Comparison of ENCODE assay signal across 20 cellular contexts in the genomic region with DNA sequence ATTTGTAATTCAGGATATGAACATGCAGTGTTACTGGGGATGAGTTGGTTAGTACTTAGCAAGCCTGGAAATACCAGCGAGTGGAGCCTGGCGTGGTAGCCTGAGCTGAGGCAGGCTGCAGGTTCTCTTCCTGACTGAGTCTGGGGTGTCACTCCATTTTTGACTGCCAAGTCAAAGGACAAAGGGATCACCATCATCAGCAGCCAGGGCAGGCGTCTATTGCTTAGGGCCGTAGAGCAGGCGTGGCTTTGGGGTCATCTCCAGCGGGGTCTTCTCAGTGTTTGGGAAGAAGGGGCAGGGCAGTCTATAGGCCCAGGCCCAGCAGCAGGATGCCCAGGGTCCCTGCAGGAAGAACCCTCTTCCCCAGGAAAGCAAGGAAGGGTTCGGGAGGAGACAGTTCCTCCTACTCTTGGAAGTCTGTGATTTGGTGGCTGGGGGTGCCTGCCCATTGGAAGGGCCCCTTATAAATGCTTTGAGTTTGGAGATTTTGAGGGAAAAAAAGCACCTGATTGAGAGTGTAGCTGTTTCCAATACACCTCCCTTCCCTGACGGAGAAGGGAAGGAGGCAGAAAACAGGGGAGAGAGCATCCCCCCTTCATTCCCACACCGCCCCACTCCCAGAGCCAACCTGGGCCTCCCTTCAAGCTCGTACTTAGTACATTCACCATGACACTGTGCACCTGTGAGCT. TPM values are rescaled to one million over a fixed set of nuclear protein-coding genes. Genes with fewer than 3 reads are reported as not detected.
A peak's percentile ranks its signal among the peaks of the same experiment; 100 is the strongest.
DNase-seq lines count a peak whose midpoint lies in the region; FAIRE-seq and TF ChIP-seq lines count a peak whose summit lies in the region.
"Had no signal": no experiment of that assay in that cellular context is flagged by ENCODE, and none has a peak within 500 bp of the region (broad histone marks: within the 10 kb centered on the region; RNA-seq: fewer than 3 reads in every experiment).

No MANE protein-coding gene starts in this region.

- 56% methylated on average over 8 of the region's 10 CpGs for WGBS in SK-N-SH (ENCODE audit: low lambda C conversion rate)

- H3K27ac ChIP-seq in OCI-LY3 (ENCODE audit: low read length), result peak overlapping the region; percentile 83
- H3K27ac ChIP-seq in SK-N-SH (ENCODE audit: low read depth in 2 of 2, low read length in 1 of 2), result no peak overlapping the region
- H3K27ac ChIP-seq: KMS-11, PC-9 had no signal

- peak; percentile 49 for DNase-seq in activated effector memory CD4-positive, alpha-beta T cell treated with anti-CD3 and anti-CD28 coated beads, Interleukin-2, amount 50 U/mL, for 16 hours
- DNase-seq in activated effector memory CD4-positive, alpha-beta T cell treated with Interleukin-2 at 50 U/mL for 16 hours, result no peak
- peak; percentile 49 for DNase-seq in mesenteric fat pad (ENCODE audit: low spot score)
- DNase-seq in ureter (ENCODE audit: low spot score), result peak; percentile 26
- no peak for DNase-seq in SK-N-SH
- no peak for DNase-seq in urothelium cell line (ENCODE audit: low spot score)
- DNase-seq: AML-193, DMS79 treated with DMSO at 0.1 percent for 48 hours, NCI-H1092, NCI-H226, NCI-H526, PC-9 had no signal

- TF ChIP-seq RAD21 in SK-N-SH (IDR thresholded peaks at IDR 0.05; ENCODE audit: low read length), result no peak

- no peak for TF ChIP-seq EP300 in SK-N-SH (IDR thresholded peaks at IDR 0.05; ENCODE audit: borderline replicate concordance in 1 of 2, low read depth in 1 of 2, low read length in 1 of 2)

- H3K4me3 ChIP-seq in OCI-LY3 (ENCODE audit: low read length) (no peak overlapping the region), SK-N-SH (ENCODE audit: low read depth in 2 of 2, low read length in 1 of 2) (no peak overlapping the region)
- H3K4me3 ChIP-seq: PC-9 had no signal

- H3K4me1 ChIP-seq in OCI-LY3 (ENCODE audit: low read length) (peaks cover 61% of the 10 kb centered on the region), SK-N-SH (ENCODE audit: control insufficient read depth in 1 of 2, insufficient read depth in 2 of 2, low read depth in 1 of 2, low read length in 1 of 2) (no peaks in the 10 kb centered on the region)

- H3K4me2 ChIP-seq in OCI-LY3 (ENCODE audit: low read length), result peak overlapping the region; percentile 93
- no peak overlapping the region for H3K4me2 ChIP-seq in SK-N-SH
- H3K4me2 ChIP-seq: KMS-11, PC-9 had no signal

- no peaks in the 10 kb centered on the region for H3K36me3 ChIP-seq in OCI-LY3 (replicated peaks; ENCODE audit: low read depth, low read length)
- H3K36me3 ChIP-seq in SK-N-SH (replicated peaks in 1 of 2; ENCODE audit: control insufficient read depth in 1 of 2, insufficient read depth in 2 of 2, low read length in 1 of 2), result no peaks in the 10 kb centered on the region

- TF ChIP-seq CTCF in OCI-LY3 (IDR thresholded peaks at IDR 0.05; ENCODE audit: low read depth, low read length) (no peak), SK-N-SH (IDR thresholded peaks at IDR 0.05) (no peak)

- H3K9me2 ChIP-seq in SK-N-SH, result no peaks in the 10 kb centered on the region

- H3K9ac ChIP-seq in OCI-LY3 (ENCODE audit: low read length) (peak overlapping the region; percentile 16; the same call in 1 of the 2 replicates), SK-N-SH (no peak overlapping the region)
- H3K9ac ChIP-seq: KMS-11 had no signal

- H2AFZ ChIP-seq in OCI-LY3 (ENCODE audit: low read depth, low read length), result no peak overlapping the region
- no peak overlapping the region for H2AFZ ChIP-seq in SK-N-SH (ENCODE audit: low read depth)
- H2AFZ ChIP-seq: PC-9 had no signal

- CTCF ChIA-PET in SK-N-SH (lab: Yijun Ruan, JAX), result interaction anchor here (0.6 to 1.1 kb wide), 2 partner anchors 14 to 31 kb away, joined by 3 read pairs; no protein-coding TSS in a partner anchor

- H3K9me3 ChIP-seq in OCI-LY3 (ENCODE audit: insufficient read depth, low read length), result no peaks in the 10 kb centered on the region
- H3K9me3 ChIP-seq in SK-N-SH, result no peaks in the 10 kb centered on the region

- H3F3A ChIP-seq in SK-N-SH (replicated peaks; ENCODE audit: insufficient read depth), result no peaks in the 10 kb centered on the region

- no peaks in the 10 kb centered on the region for H3K79me2 ChIP-seq in OCI-LY3 (ENCODE audit: low read length)
- H3K79me2 ChIP-seq in SK-N-SH (ENCODE audit: insufficient read depth), result no peaks in the 10 kb centered on the region

- no peak for FAIRE-seq in urothelium cell line (lab: Jason Lieb, UNC)
- FAIRE-seq: D721Med, G401.6, HepG2 had no signal

- H4K20me1 ChIP-seq in OCI-LY3 (ENCODE audit: insufficient read depth, low read length) (no peaks in the 10 kb centered on the region), SK-N-SH (ENCODE audit: insufficient read depth) (no peaks in the 10 kb centered on the region)

- H3K27me3 ChIP-seq in OCI-LY3 (ENCODE audit: low read depth, low read length) (peaks cover 7% of the 10 kb centered on the region), SK-N-SH (ENCODE audit: insufficient read depth) (no peaks in the 10 kb centered on the region)

- POLR2A ChIA-PET in SK-N-SH (lab: Yijun Ruan, JAX), result no interaction called here

TF ChIP-seq in SK-N-SH, 30 proteins besides CTCF, POLR2A, EP300 and RAD21:
- no peak for TF ChIP-seq MEF2A (IDR thresholded peaks at IDR 0.05; ENCODE audit: borderline replicate concordance, low read depth)
- TF ChIP-seq, protein P1, sequence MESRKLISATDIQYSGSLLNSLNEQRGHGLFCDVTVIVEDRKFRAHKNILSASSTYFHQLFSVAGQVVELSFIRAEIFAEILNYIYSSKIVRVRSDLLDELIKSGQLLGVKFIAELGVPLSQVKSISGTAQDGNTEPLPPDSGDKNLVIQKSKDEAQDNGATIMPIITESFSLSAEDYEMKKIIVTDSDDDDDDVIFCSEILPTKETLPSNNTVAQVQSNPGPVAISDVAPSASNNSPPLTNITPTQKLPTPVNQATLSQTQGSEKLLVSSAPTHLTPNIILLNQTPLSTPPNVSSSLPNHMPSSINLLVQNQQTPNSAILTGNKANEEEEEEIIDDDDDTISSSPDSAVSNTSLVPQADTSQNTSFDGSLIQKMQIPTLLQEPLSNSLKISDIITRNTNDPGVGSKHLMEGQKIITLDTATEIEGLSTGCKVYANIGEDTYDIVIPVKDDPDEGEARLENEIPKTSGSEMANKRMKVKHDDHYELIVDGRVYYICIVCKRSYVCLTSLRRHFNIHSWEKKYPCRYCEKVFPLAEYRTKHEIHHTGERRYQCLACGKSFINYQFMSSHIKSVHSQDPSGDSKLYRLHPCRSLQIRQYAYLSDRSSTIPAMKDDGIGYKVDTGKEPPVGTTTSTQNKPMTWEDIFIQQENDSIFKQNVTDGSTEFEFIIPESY (IDR thresholded peaks at IDR 0.05; ENCODE audit: borderline replicate concordance, low read depth), result no peak
- no peak for TF ChIP-seq TEAD4 (IDR thresholded peaks at IDR 0.05; ENCODE audit: borderline replicate concordance, insufficient read depth)
- TF ChIP-seq JUND (IDR thresholded peaks at IDR 0.05), result no peak
- TF ChIP-seq, protein P2, sequence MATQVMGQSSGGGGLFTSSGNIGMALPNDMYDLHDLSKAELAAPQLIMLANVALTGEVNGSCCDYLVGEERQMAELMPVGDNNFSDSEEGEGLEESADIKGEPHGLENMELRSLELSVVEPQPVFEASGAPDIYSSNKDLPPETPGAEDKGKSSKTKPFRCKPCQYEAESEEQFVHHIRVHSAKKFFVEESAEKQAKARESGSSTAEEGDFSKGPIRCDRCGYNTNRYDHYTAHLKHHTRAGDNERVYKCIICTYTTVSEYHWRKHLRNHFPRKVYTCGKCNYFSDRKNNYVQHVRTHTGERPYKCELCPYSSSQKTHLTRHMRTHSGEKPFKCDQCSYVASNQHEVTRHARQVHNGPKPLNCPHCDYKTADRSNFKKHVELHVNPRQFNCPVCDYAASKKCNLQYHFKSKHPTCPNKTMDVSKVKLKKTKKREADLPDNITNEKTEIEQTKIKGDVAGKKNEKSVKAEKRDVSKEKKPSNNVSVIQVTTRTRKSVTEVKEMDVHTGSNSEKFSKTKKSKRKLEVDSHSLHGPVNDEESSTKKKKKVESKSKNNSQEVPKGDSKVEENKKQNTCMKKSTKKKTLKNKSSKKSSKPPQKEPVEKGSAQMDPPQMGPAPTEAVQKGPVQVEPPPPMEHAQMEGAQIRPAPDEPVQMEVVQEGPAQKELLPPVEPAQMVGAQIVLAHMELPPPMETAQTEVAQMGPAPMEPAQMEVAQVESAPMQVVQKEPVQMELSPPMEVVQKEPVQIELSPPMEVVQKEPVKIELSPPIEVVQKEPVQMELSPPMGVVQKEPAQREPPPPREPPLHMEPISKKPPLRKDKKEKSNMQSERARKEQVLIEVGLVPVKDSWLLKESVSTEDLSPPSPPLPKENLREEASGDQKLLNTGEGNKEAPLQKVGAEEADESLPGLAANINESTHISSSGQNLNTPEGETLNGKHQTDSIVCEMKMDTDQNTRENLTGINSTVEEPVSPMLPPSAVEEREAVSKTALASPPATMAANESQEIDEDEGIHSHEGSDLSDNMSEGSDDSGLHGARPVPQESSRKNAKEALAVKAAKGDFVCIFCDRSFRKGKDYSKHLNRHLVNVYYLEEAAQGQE (IDR thresholded peaks at IDR 0.05; ENCODE audit: low read depth, low read length), result no peak
- no peak for TF ChIP-seq RXRA (IDR thresholded peaks at IDR 0.05; ENCODE audit: borderline replicate concordance, low read depth)
- TF ChIP-seq RCOR1 (IDR thresholded peaks at IDR 0.05; ENCODE audit: low read length), result no peak

RNA-seq across cellular contexts. Expression of gene SPATA19, which starts 51.5 kb away (rescaled TPM):
- total RNA-seq in mesenteric fat pad (not detected), ureter (not detected)
- not detected in 2 replicates for polyA plus RNA-seq in SK-N-SH (2012; rRNA removed)
- polyA plus RNA-seq in SK-N-SH (2012; cell fraction: cytosol; rRNA removed), result not detected in 2 replicates
- polyA plus RNA-seq in SK-N-SH (2012; cell fraction: nucleus; rRNA removed), result not detected in 2 replicates
- total RNA-seq: CD8-positive, alpha-beta T cell; H4; HepG2; MCF 10A; PC-9 had no signal
- polyA plus RNA-seq: HepG2 had no signal

RNA-seq across cellular contexts. Expression of gene IGSF9B, which starts 60.0 kb away (rescaled TPM):
- 3.0 TPM for total RNA-seq in mesenteric fat pad
- total RNA-seq in ureter, result 52.0 TPM
- 0.41 and 0.96 TPM in 2 replicates for polyA plus RNA-seq in SK-N-SH (2012; rRNA removed)
- polyA plus RNA-seq in SK-N-SH (2012; cell fraction: cytosol; rRNA removed), result 0.45 and 0.75 TPM in 2 replicates
- polyA plus RNA-seq in SK-N-SH (2012; cell fraction: nucleus; rRNA removed), result 2.4 and 4.2 TPM in 2 replicates
- total RNA-seq: HepG2, PC-9 had no signal
- polyA plus RNA-seq: HepG2 had no signal

Comparison
In these comparisons a context has a peak if more than half of its experiments do, and no peak if none do; other contexts are left out.
1. DNase-seq: peak in activated effector memory CD4-positive, alpha-beta T cell treated with anti-CD3 and anti-CD28 coated beads, Interleukin-2, amount 50 U/mL, for 16 hours (single experiment), mesenteric fat pad (single experiment) and ureter (single experiment); none in activated effector memory CD4-positive, alpha-beta T cell treated with Interleukin-2 at 50 U/mL for 16 hours (single experiment), SK-N-SH (single experiment) and urothelium cell line (single experiment).
2. RNA of gene IGSF9B, which starts 60.0 kb away (total RNA-seq): 52.0 TPM in ureter (single experiment); 3.0 TPM in mesenteric fat pad (single experiment); every median in the first group is over 10 times any median in the second.